Comparison of ENCODE assay signal across 12 cellular contexts in genomic region chr3:154081305-154081704, GRCh38. TPM values are rescaled to one million over a fixed set of nuclear protein-coding genes. Genes with fewer than 3 reads are reported as not detected.
DNase-seq lines count a peak whose midpoint lies in the region; ATAC-seq and TF ChIP-seq lines count a peak whose summit lies in the region.
"Had no signal": no experiment of that assay in that cellular context is flagged by ENCODE, and none has a peak within 500 bp of the region (broad histone marks: within the 10 kb centered on the region; RNA-seq: fewer than 3 reads in every experiment).

No MANE protein-coding gene starts in this region.

- intact Hi-C loops in left lung (cut with DNase I) = no loop called here

- H3K9me3 ChIP-seq in left lung = no peaks in the 10 kb centered on the region
- H3K9me3 ChIP-seq: BLaER1, Caco-2 had no signal

- no peaks in the 10 kb centered on the region for H3K27me3 ChIP-seq in left lung
- H3K27me3 ChIP-seq: BLaER1 had no signal

- H3K36me3 ChIP-seq in left lung = no peaks in the 10 kb centered on the region
- H3K36me3 ChIP-seq: BLaER1 had no signal

- no peak overlapping the region for H3K27ac ChIP-seq in left lung
- H3K27ac ChIP-seq: BLaER1 had no signal

- no peaks in the 10 kb centered on the region for H3K4me1 ChIP-seq in left lung
- H3K4me1 ChIP-seq: BLaER1 had no signal

- no peak overlapping the region for H3K4me3 ChIP-seq in left lung
- H3K4me3 ChIP-seq: BLaER1, GM23338 had no signal

- DNase-seq in NCI-H774 (lab: John Stamatoyannopoulos, UW) = peak; percentile 37
- DNase-seq in left lung = no peak
- peak; percentile 11 for DNase-seq in renal cortical epithelial cell (ENCODE audit: low read depth)
- no peak for DNase-seq in A172 (ENCODE audit: low spot score)
- DNase-seq in stimulated activated CD4-positive, alpha-beta T cell treated with anti-CD3 and anti-CD28 coated beads, Interleukin-2, amount 100 ng/mL, for 48 hours = no peak
- DNase-seq: AML-193; Caco-2; CD8-positive, alpha-beta memory T cell; H7 had no signal

- TF ChIP-seq CTCF in left lung (IDR thresholded peaks at IDR 0.05) = no peak

- peak; percentile 47 for ATAC-seq in left lung
- ATAC-seq in HG02763 (IDR thresholded peaks at IDR 0.05; ENCODE audit: unreplicated experiment) = no peak
- ATAC-seq: GM23338 had no signal

RNA-seq across cellular contexts. Expression of gene ARHGEF26, which starts 39.9 kb away (rescaled TPM):
- total RNA-seq in left lung (10 to 100 TPM; 27.7 to 58.8 TPM), renal cortical epithelial cell (under 0.01 and 0.80 TPM in 2 replicates)
- 7.4 and 7.7 TPM in 2 replicates for total RNA-seq in A172 (2014; rRNA removed; shearing (Covaris generic))

Comparison
In these comparisons a context has a peak if more than half of its experiments do, and no peak if none do; other contexts are left out.
1. DNase-seq: peak in NCI-H774 (single experiment) and renal cortical epithelial cell (single experiment); none in left lung (0 of 2), A172 (single experiment) and stimulated activated CD4-positive, alpha-beta T cell treated with anti-CD3 and anti-CD28 coated beads, Interleukin-2, amount 100 ng/mL, for 48 hours (0 of 2).